ENCODE assay signal across 10 cellular contexts in the genomic region with DNA sequence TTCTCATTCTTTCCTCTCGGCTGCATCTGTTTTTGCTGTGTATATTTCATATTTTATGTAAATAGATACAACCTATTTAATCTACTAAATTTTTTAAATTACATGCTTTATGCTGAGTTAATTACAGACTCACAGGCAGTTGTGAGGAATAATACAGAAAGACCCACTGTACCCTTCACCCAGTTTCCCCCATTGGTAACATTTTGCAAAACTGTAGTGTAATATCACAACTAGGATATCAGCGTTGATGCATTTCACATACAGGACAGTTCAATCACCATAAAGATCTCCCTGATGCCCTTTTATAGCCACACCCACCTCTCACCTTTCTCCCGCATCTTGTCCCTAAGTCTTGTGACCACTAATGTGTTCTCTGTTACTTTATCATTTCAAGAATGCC.
ATAC-seq and TF ChIP-seq lines count a peak whose summit lies in the region.
"Had no signal": no experiment of that assay in that cellular context is flagged by ENCODE, and none has a peak within 500 bp of the region (broad histone marks: within the 10 kb centered on the region; RNA-seq: fewer than 3 reads in every experiment).

No MANE protein-coding gene starts in this region.

- ATAC-seq in GM18870 (IDR thresholded peaks at IDR 0.05; ENCODE audit: unreplicated experiment) = no peak
- ATAC-seq: A549; CD8-positive, alpha-beta T cell had no signal

- H3K27ac ChIP-seq in HEK293 (ENCODE audit: extremely low read depth, low read depth, low read length) = no peak overlapping the region
- H3K27ac ChIP-seq: 22Rv1; A549; BLaER1; BLaER1 treated with 17β-estradiol and CSF1 and Interleukin-3, amounts not matched to agents 10 nM and 100 nM; C4-2B had no signal

- POLR2A ChIA-PET in HEK293 (lab: Yijun Ruan, JAX) = no interaction called here

- H3K36me3 ChIP-seq in HEK293 (ENCODE audit: control insufficient read depth in 2 of 2, insufficient read depth in 1 of 2, low read length in 2 of 2) = no peaks in the 10 kb centered on the region
- H3K36me3 ChIP-seq: BE2C; BLaER1; BLaER1 treated with 17β-estradiol and CSF1 and Interleukin-3, amounts not matched to agents 10 nM and 100 nM had no signal

- CTCF ChIA-PET in HEK293 (lab: Yijun Ruan, JAX) = interaction anchor here (1.5 kb wide), 1 partner anchor 9 kb away, joined by 6 read pairs; no protein-coding TSS in a partner anchor

- H3K4me1 ChIP-seq in HEK293 (ENCODE audit: control insufficient read depth, insufficient read depth, low read length) = 0 out of 2 replicates have a peak, but pooled peaks cover 5% of the 10 kb centered on the region
- H3K4me1 ChIP-seq: BE2C; BLaER1; BLaER1 treated with 17β-estradiol and CSF1 and Interleukin-3, amounts not matched to agents 10 nM and 100 nM; Caco-2 had no signal

- no peak for TF ChIP-seq CTCF in HEK293 (tag by site-specific recombination; IDR thresholded peaks at IDR 0.05)

- no peaks in the 10 kb centered on the region for H3K9me3 ChIP-seq in HEK293 (ENCODE audit: control insufficient read depth, insufficient read depth, low read depth, low read length)
- H3K9me3 ChIP-seq: A549; BE2C; BLaER1; BLaER1 treated with 17β-estradiol and CSF1 and Interleukin-3, amounts not matched to agents 10 nM and 100 nM; Caco-2 had no signal

- H3K4me3 ChIP-seq in HEK293 (ENCODE audit: low read depth, low read length) = no peak overlapping the region
- H3K4me3 ChIP-seq: A549; BLaER1; BLaER1 treated with 17β-estradiol and CSF1 and Interleukin-3, amounts not matched to agents 10 nM and 100 nM had no signal

TF ChIP-seq in HEK293, 187 proteins besides CTCF, POLR2A, EP300 and RAD21:
- TF ChIP-seq ZNF121 (tag by site-specific recombination; IDR thresholded peaks at IDR 0.05) (no peak), ZNF529 (tag by site-specific recombination; IDR thresholded peaks at IDR 0.05; ENCODE audit: insufficient replicate concordance) (peak; percentile 94)
- TF ChIP-seq, protein P1, sequence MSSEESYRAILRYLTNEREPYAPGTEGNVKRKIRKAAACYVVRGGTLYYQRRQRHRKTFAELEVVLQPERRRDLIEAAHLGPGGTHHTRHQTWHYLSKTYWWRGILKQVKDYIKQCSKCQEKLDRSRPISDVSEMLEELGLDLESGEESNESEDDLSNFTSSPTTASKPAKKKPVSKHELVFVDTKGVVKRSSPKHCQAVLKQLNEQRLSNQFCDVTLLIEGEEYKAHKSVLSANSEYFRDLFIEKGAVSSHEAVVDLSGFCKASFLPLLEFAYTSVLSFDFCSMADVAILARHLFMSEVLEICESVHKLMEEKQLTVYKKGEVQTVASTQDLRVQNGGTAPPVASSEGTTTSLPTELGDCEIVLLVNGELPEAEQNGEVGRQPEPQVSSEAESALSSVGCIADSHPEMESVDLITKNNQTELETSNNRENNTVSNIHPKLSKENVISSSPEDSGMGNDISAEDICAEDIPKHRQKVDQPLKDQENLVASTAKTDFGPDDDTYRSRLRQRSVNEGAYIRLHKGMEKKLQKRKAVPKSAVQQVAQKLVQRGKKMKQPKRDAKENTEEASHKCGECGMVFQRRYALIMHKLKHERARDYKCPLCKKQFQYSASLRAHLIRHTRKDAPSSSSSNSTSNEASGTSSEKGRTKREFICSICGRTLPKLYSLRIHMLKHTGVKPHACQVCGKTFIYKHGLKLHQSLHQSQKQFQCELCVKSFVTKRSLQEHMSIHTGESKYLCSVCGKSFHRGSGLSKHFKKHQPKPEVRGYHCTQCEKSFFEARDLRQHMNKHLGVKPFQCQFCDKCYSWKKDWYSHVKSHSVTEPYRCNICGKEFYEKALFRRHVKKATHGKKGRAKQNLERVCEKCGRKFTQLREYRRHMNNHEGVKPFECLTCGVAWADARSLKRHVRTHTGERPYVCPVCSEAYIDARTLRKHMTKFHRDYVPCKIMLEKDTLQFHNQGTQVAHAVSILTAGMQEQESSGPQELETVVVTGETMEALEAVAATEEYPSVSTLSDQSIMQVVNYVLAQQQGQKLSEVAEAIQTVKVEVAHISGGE (tag by site-specific recombination; conservative IDR thresholded peaks at IDR 0.05; ENCODE audit: low read depth) = no peak
TF ChIP-seq in HEK293: peak in this region for 1.
